In genomic region chr19:48633148-48634035, GRCh38 we compare ENCODE assay signal across 8 cellular contexts. TPM values are rescaled to one million over a fixed set of nuclear protein-coding genes. Genes with fewer than 3 reads are reported as not detected.
DNase-seq lines count a peak whose midpoint lies in the region; ATAC-seq and TF ChIP-seq lines count a peak whose summit lies in the region.

No MANE protein-coding gene starts in this region.

- H3K9me3 ChIP-seq in KOPT-K1 (ENCODE audit: insufficient read depth, low read length, poor library complexity, severe bottlenecking): no peaks in the 10 kb centered on the region
- no peaks in the 10 kb centered on the region for H3K9me3 ChIP-seq in colonic mucosa

- H3K79me2 ChIP-seq in ACC112 (ENCODE audit: control insufficient read depth, insufficient read depth, low read length, unreplicated experiment): no peaks in the 10 kb centered on the region

- no peaks in the 10 kb centered on the region for H3K27me3 Mint-ChIP-seq in naive thymus-derived CD8-positive, alpha-beta T cell

- no peaks in the 10 kb centered on the region for H3K27me3 ChIP-seq in ACC112 (ENCODE audit: insufficient read depth, low read length)
- H3K27me3 ChIP-seq in colonic mucosa: no peaks in the 10 kb centered on the region

- POLR2A ChIA-PET in naive thymus-derived CD8-positive, alpha-beta T cell (lab: Charles Lee): interaction anchor here (0.7 to 3.0 kb wide), 7 partner anchors 10 to 1875 kb away, joined by 3 to 42 read pairs (median 18); partner anchors contain the start of genes CA11, RPL18 and SPHK2

- H3K4me3 ChIP-seq in ACC112 (ENCODE audit: low read depth, low read length) (peak overlapping the region; percentile 76), colonic mucosa (no peak overlapping the region)

- H3K9ac ChIP-seq in colonic mucosa (ENCODE audit: low read depth in 2 of 2, low read length in 2 of 2): peak overlapping the region in 1 of 2 donors; percentile 86

- peak overlapping the region in 8 of 10 donors; percentile 92 to 96 (median 95) for H3K27ac Mint-ChIP-seq in naive thymus-derived CD8-positive, alpha-beta T cell

- H3K27ac ChIP-seq in ACC112 (ENCODE audit: low read depth, low read length) (peak overlapping the region; percentile 71; the same call in 1 of the 2 replicates), KOPT-K1 (ENCODE audit: low read depth, low read length, poor library complexity, severe bottlenecking) (peak overlapping the region; percentile 92), colonic mucosa (peak overlapping the region; percentile 93)

- intact Hi-C loops in colonic mucosa (cut with DNase I): no loop called here

- peaks cover 25% of the 10 kb centered on the region for H3K4me1 ChIP-seq in ACC112 (ENCODE audit: control insufficient read depth, insufficient read depth, low read length, unreplicated experiment)
- peaks cover 36% of the 10 kb centered on the region for H3K4me1 ChIP-seq in colonic mucosa

- H3K9me3 Mint-ChIP-seq in naive thymus-derived CD8-positive, alpha-beta T cell: peaks cover 0 to 2% (median 0%) of the 10 kb centered on the region in 9 donors

- no peaks in the 10 kb centered on the region for H3K36me3 ChIP-seq in ACC112 (ENCODE audit: insufficient read depth, low read length)
- peaks cover 46% of the 10 kb centered on the region for H3K36me3 ChIP-seq in KOPT-K1 (ENCODE audit: insufficient read depth, low read length)
- H3K36me3 ChIP-seq in colonic mucosa: no peaks in the 10 kb centered on the region

- H3K36me3 Mint-ChIP-seq in naive thymus-derived CD8-positive, alpha-beta T cell: peaks cover 0 to 47% (median 8%) of the 10 kb centered on the region in 3 donors

- no peak for TF ChIP-seq CTCF in colonic mucosa (IDR thresholded peaks at IDR 0.05)

- H2AFZ ChIP-seq in ACC112 (ENCODE audit: low read length, unreplicated experiment): no peak overlapping the region

- DNase-seq in colonic mucosa (peak; percentile 86), GDM1 (lab: John Stamatoyannopoulos, UW) (no peak), 8988T (no peak), germinal center (ENCODE audit: low spot score) (no peak)
- DNase-seq in naive thymus-derived CD8-positive, alpha-beta T cell: no peak

- no peak for ATAC-seq in naive thymus-derived CD8-positive, alpha-beta T cell
- no peak for ATAC-seq in HG03354 (IDR thresholded peaks at IDR 0.05; ENCODE audit: poor library complexity, severe bottlenecking, unreplicated experiment)

- peaks cover 15 to 53% (median 48%) of the 10 kb centered on the region in 4 donors for H3K4me1 Mint-ChIP-seq in naive thymus-derived CD8-positive, alpha-beta T cell

- H3K4me3 Mint-ChIP-seq in naive thymus-derived CD8-positive, alpha-beta T cell: peak overlapping the region; percentile 78 to 93 (median 86)

RNA-seq across cellular contexts. Expression of gene DBP, which starts 3.8 kb away (rescaled TPM):
- 1 to 10 TPM; 4.7 to 8.9 TPM for total RNA-seq in colonic mucosa
- total RNA-seq in naive thymus-derived CD8-positive, alpha-beta T cell: 10 to 100 TPM; 63.1 to 66.6 TPM
- 10 to 100 TPM; 37.5 to 97.8 (median 63.1) TPM for polyA plus RNA-seq in naive thymus-derived CD8-positive, alpha-beta T cell

RNA-seq across cellular contexts. Expression of gene CA11, which starts 12.6 kb away (rescaled TPM):
- 1 to 10 TPM; 1.4 to 2.7 TPM for total RNA-seq in colonic mucosa
- 10 to 100 TPM; 16.2 to 21.3 TPM for total RNA-seq in naive thymus-derived CD8-positive, alpha-beta T cell
- polyA plus RNA-seq in naive thymus-derived CD8-positive, alpha-beta T cell: 10 to 100 TPM in 1 of 3 donors, 1 to 10 TPM in 2; 6.6 to 14.1 (median 7.2) TPM

RNA-seq across cellular contexts. Expression of gene SPHK2, which starts 14.1 kb away (rescaled TPM):
- 10 to 100 TPM; 36.2 to 48.4 TPM for total RNA-seq in colonic mucosa
- 10 to 100 TPM; 39.1 to 40.4 TPM for total RNA-seq in naive thymus-derived CD8-positive, alpha-beta T cell
- 1 to 10 TPM; 7.5 to 9.1 (median 8.3) TPM for polyA plus RNA-seq in naive thymus-derived CD8-positive, alpha-beta T cell

RNA-seq across cellular contexts. Expression of gene RPL18, which starts 14.4 kb away (rescaled TPM):
- 1,000 to 10,000 TPM; 1,499 to 1,736 TPM for total RNA-seq in colonic mucosa
- 1,000 to 10,000 TPM; 2,380 to 2,437 TPM for total RNA-seq in naive thymus-derived CD8-positive, alpha-beta T cell
- 1,000 to 10,000 TPM; 2,610 to 3,008 (median 2,848) TPM for polyA plus RNA-seq in naive thymus-derived CD8-positive, alpha-beta T cell

RNA-seq across cellular contexts. Expression of gene FAM83E, which starts 18.5 kb away (rescaled TPM):
- total RNA-seq in colonic mucosa: 100 to 1,000 TPM; 150 to 198 TPM
- total RNA-seq in naive thymus-derived CD8-positive, alpha-beta T cell: 1 to 10 TPM; 8.0 TPM
- not detected for polyA plus RNA-seq in naive thymus-derived CD8-positive, alpha-beta T cell

Comparison
In these comparisons a context has a peak if more than half of its experiments do, and no peak if none do; other contexts are left out.
1. RNA of gene DBP, which starts 3.8 kb away (total RNA-seq): 63.1 to 66.6 TPM in naive thymus-derived CD8-positive, alpha-beta T cell; 4.7 to 8.9 TPM in colonic mucosa; every median in the first group is over 4 times any median in the second.
2. RNA of gene CA11, which starts 12.6 kb away (total RNA-seq): 16.2 to 21.3 TPM in naive thymus-derived CD8-positive, alpha-beta T cell; 1.4 to 2.7 TPM in colonic mucosa; every median in the first group is over 4 times any median in the second.
3. Peak in every context shown above with its lines, with median percentiles within 50 percentile points of each other: H3K27ac ChIP-seq.